Comparison of ENCODE assay signal across 30 cellular contexts in genomic region chr20:41895216-41895615, GRCh38.
"Had no signal": no experiment of that assay in that cellular context is flagged by ENCODE, and none has a peak within 500 bp of the region (broad histone marks: within the 10 kb centered on the region; RNA-seq: fewer than 3 reads in every experiment).

No MANE protein-coding gene starts in this region.

- H3K27me3 ChIP-seq: body of pancreas, esophagus squamous epithelium had no signal

- FAIRE-seq: colon had no signal

- H3K9me3 ChIP-seq: body of pancreas, esophagus squamous epithelium, gastroesophageal sphincter, heart right ventricle had no signal

- DNase-seq: activated B cell treated with CpG ODN at 0.5 μM for 24 hours; activated CD4-positive, alpha-beta T cell treated with anti-CD3 and anti-CD28 coated beads for 48 hours; activated CD4-positive, alpha-beta T cell treated with anti-CD3 and anti-CD28 coated beads, Interleukin-2, amount 50 U/mL, for 1 hour; activated CD4-positive, alpha-beta T cell treated with anti-CD3 and anti-CD28 coated beads, Interleukin-2, amount 50 U/mL, for 48 hours; activated CD8-positive, alpha-beta memory T cell treated with anti-CD3 and anti-CD28 coated beads for 24 hours; activated CD8-positive, alpha-beta T cell treated with anti-CD3 and anti-CD28 coated beads for 36 hours; activated effector memory CD4-positive, alpha-beta T cell treated with Interleukin-2 at 50 U/mL for 16 hours; activated gamma-delta T cell treated with Interleukin-2 at 50 U/mL for 16 hours; activated naive CD4-positive, alpha-beta T cell treated with anti-CD3 and anti-CD28 coated beads, Interleukin-2, amount 50 U/mL, for 16 hours; activated naive CD4-positive, alpha-beta T cell treated with Interleukin-2 at 50 U/mL for 16 hours; activated T-cell treated with anti-CD3 and anti-CD28 coated beads, Interleukin-2, amount 50 U/mL, for 4 hours; amniotic stem cell; anterior cingulate cortex; body of pancreas; caudate nucleus; cortex of kidney; dermis blood vessel endothelial cell; effector CD4-positive, alpha-beta T cell; effector memory CD8-positive, alpha-beta T cell; erythroblast; esophagus squamous epithelium; foreskin melanocyte; heart right ventricle; T-helper 17 cell; T1000; WERI-Rb-1 had no signal

- ATAC-seq: activated CD4-positive, CD25-positive, alpha-beta regulatory T cell treated with anti-CD3 and anti-CD28 coated beads, Interleukin-2, amount 50 U/mL, for 24 hours; activated CD8-positive, alpha-beta T cell treated with anti-CD3 and anti-CD28 coated beads for 36 hours; activated T-cell treated with anti-CD3 and anti-CD28 coated beads, Interleukin-2, amount 50 U/mL, for 4 hours; activated T-helper 17 cell treated with anti-CD3 and anti-CD28 coated beads, Interleukin-2, amount 50 U/mL, for 72 hours; body of pancreas; effector memory CD8-positive, alpha-beta T cell; gastroesophageal sphincter; heart right ventricle; T-helper 17 cell had no signal

- H3K4me1 ChIP-seq: body of pancreas, gastroesophageal sphincter, heart right ventricle had no signal

- H3K4me3 ChIP-seq: body of pancreas, esophagus squamous epithelium, gastroesophageal sphincter, heart right ventricle had no signal

- H3K36me3 ChIP-seq: esophagus squamous epithelium, gastroesophageal sphincter, heart right ventricle, WERI-Rb-1 had no signal

- H3K27ac ChIP-seq: body of pancreas, esophagus squamous epithelium, gastroesophageal sphincter, heart right ventricle, WERI-Rb-1 had no signal
